In the genomic region with DNA sequence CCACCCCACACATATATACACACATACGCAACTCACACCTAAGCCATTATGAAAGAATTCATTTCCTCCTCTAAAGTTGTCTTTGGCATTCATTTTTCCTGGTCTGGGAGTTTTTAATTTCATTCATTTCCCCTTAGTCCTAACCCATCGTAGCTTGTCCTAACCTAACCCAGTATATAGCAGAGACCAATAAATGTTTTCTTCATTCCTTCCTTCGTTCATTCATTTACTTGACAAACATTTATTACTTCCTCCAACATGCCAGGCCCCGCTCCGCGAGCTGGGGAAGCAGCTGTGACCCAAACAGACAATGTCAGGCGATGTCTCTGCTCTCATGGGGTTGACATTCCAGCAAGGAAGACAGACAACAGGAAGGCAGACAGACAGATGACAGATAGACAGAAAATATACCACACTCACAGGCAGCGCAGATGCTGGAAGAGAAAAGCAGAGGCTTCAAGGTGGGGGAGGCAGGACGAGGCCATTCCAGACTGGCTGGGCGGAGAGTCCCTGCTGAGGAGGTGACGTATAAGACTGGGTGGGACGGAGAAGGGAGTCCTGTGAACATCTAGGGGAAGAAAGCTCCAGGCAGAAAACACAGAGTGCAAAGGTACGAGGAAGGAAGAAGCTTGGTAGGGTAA, we compare ENCODE assay signal across 19 cellular contexts. TPM values are rescaled to one million over a fixed set of nuclear protein-coding genes. Genes with fewer than 3 reads are reported as not detected.
DNase-seq lines count a peak whose midpoint lies in the region; ATAC-seq, FAIRE-seq and TF ChIP-seq lines count a peak whose summit lies in the region.
"Had no signal": no experiment of that assay in that cellular context is flagged by ENCODE, and none has a peak within 500 bp of the region (broad histone marks: within the 10 kb centered on the region; RNA-seq: fewer than 3 reads in every experiment).

No MANE protein-coding gene starts in this region.

- H3K36me3 ChIP-seq in astrocyte (ENCODE audit: insufficient read depth, low read length), result no peaks in the 10 kb centered on the region

- H3K79me2 ChIP-seq in astrocyte (ENCODE audit: insufficient read depth, low read length), result no peaks in the 10 kb centered on the region

- H3K27me3 ChIP-seq in astrocyte (ENCODE audit: insufficient read depth, low read length) (peaks cover 7% of the 10 kb centered on the region), foreskin keratinocyte (no peaks in the 10 kb centered on the region)

- peaks cover 2% of the 10 kb centered on the region for H3K36me3 Mint-ChIP-seq in astrocyte (ENCODE audit: low read depth, unreplicated experiment)
- H3K36me3 Mint-ChIP-seq in nephron progenitor cell (ENCODE audit: low read depth), result no peaks in the 10 kb centered on the region
- H3K36me3 Mint-ChIP-seq in activated CD8-positive, alpha-beta memory T cell treated with anti-CD3 and anti-CD28 coated beads, Interleukin-2, amount 10 ng/mL, durations not matched to agents 7 days and 5 days, result no peaks in the 10 kb centered on the region
- H3K36me3 Mint-ChIP-seq in activated T-cell treated with anti-CD3 and anti-CD28 coated beads, Interleukin-2, amount 50 U/mL, for 24 hours (ENCODE audit: low read depth), result no peaks in the 10 kb centered on the region
- H3K36me3 Mint-ChIP-seq: activated CD4-positive, alpha-beta memory T cell treated with anti-CD3 and anti-CD28 coated beads for 36 hours; immature natural killer cell had no signal

- H3K27me3 Mint-ChIP-seq in astrocyte (ENCODE audit: low read depth, unreplicated experiment), result peaks cover 6% of the 10 kb centered on the region
- peaks cover 4% of the 10 kb centered on the region for H3K27me3 Mint-ChIP-seq in nephron progenitor cell (ENCODE audit: low read depth, poor library complexity)
- H3K27me3 Mint-ChIP-seq in activated CD8-positive, alpha-beta memory T cell treated with anti-CD3 and anti-CD28 coated beads, Interleukin-2, amount 10 ng/mL, durations not matched to agents 7 days and 5 days, result peaks cover 26% of the 10 kb centered on the region
- peaks cover 20% of the 10 kb centered on the region for H3K27me3 Mint-ChIP-seq in activated T-cell treated with anti-CD3 and anti-CD28 coated beads, Interleukin-2, amount 50 U/mL, for 24 hours

- no peaks in the 10 kb centered on the region for H3K9me3 ChIP-seq in astrocyte (ENCODE audit: insufficient read depth, low read depth, low read length)

- peak overlapping the region; percentile 55 for H2AFZ ChIP-seq in astrocyte (ENCODE audit: low read depth, low read length)

- H4K20me1 ChIP-seq in astrocyte (ENCODE audit: insufficient read depth, low read length), result no peaks in the 10 kb centered on the region

- peak; percentile 82 for DNase-seq in AG08395 (ENCODE audit: low spot score)
- DNase-seq in astrocyte (ENCODE audit: low read depth), result peak; percentile 36
- DNase-seq in foreskin keratinocyte, result peak; percentile 73 to 77
- DNase-seq in nephron progenitor cell, result no peak
- DNase-seq in activated CD8-positive, alpha-beta memory T cell treated with anti-CD3 and anti-CD28 coated beads, Interleukin-2, amount 10 ng/mL, durations not matched to agents 7 days and 5 days, result no peak
- DNase-seq in D721Med (ENCODE audit: insufficient read length, low spot score), result no peak
- no peak for DNase-seq in activated T-cell treated with anti-CD3 and anti-CD28 coated beads, Interleukin-2, amount 50 U/mL, for 24 hours
- no peak for DNase-seq in NCI-H1048 (lab: John Stamatoyannopoulos, UW)
- DNase-seq: activated CD4-positive, alpha-beta memory T cell treated with anti-CD3 and anti-CD28 coated beads for 36 hours; amniotic stem cell; foreskin melanocyte; immature natural killer cell; KG1; NCI-H1417 treated with DMSO at 0.1 percent for 48 hours; NCI-H226; stimulated activated CD4-positive, alpha-beta T cell treated with anti-CD3 and anti-CD28 coated beads, Interleukin-2, amount 100 ng/mL, for 48 hours had no signal

- H3K27ac ChIP-seq in astrocyte (ENCODE audit: low read depth, low read length) (peak overlapping the region; percentile 61), foreskin keratinocyte (peak overlapping the region; percentile 61)
- H3K27ac ChIP-seq: SK-N-MC had no signal

- peak overlapping the region; percentile 58 for H3K4me2 ChIP-seq in astrocyte (ENCODE audit: low read length)

- H3K27ac Mint-ChIP-seq in astrocyte (ENCODE audit: unreplicated experiment) (peak overlapping the region; percentile 99), nephron progenitor cell (peak overlapping the region; percentile 53)
- no peak overlapping the region for H3K27ac Mint-ChIP-seq in activated CD8-positive, alpha-beta memory T cell treated with anti-CD3 and anti-CD28 coated beads, Interleukin-2, amount 10 ng/mL, durations not matched to agents 7 days and 5 days
- no peak overlapping the region for H3K27ac Mint-ChIP-seq in activated T-cell treated with anti-CD3 and anti-CD28 coated beads, Interleukin-2, amount 50 U/mL, for 24 hours
- H3K27ac Mint-ChIP-seq: activated CD4-positive, alpha-beta memory T cell treated with anti-CD3 and anti-CD28 coated beads for 36 hours; activated T-helper 1 cell treated with anti-CD3 and anti-CD28 coated beads, Interleukin-12 subunit alpha, Interleukin-12 subunit beta, Interleukin-2, Interleukin-4 antibody, amounts not matched to agents 30 ng/mL and 10 ng/mL and 1 ng/mL, durations not matched to agents 14 hours and 24 hours and 36 hours; immature natural killer cell had no signal

- H3K4me1 ChIP-seq in astrocyte (ENCODE audit: insufficient read depth, low read length), result peaks cover 21% of the 10 kb centered on the region
- H3K4me1 ChIP-seq in foreskin keratinocyte, result peaks cover 19% of the 10 kb centered on the region

- peak overlapping the region; percentile 61 for H3K9ac ChIP-seq in astrocyte (ENCODE audit: low read length)

- CTCF ChIA-PET in activated CD8-positive, alpha-beta memory T cell treated with anti-CD3 and anti-CD28 coated beads, Interleukin-2, amount 10 ng/mL, durations not matched to agents 7 days and 5 days (lab: Charles Lee), result no interaction called here

- TF ChIP-seq CTCF in astrocyte (IDR thresholded peaks at IDR 0.05; ENCODE audit: insufficient read depth, low read depth, low read length), result no peak
- no peak for TF ChIP-seq CTCF in foreskin keratinocyte (conservative IDR thresholded peaks at IDR 0.05)
- TF ChIP-seq CTCF in nephron progenitor cell (IDR thresholded peaks at IDR 0.05), result no peak
- TF ChIP-seq CTCF in D721Med (IDR thresholded peaks at IDR 0.05; ENCODE audit: insufficient read depth, missing control alignments), result no peak

- peaks cover 4% of the 10 kb centered on the region for H3K9me3 Mint-ChIP-seq in astrocyte (ENCODE audit: unreplicated experiment)
- no peaks in the 10 kb centered on the region for H3K9me3 Mint-ChIP-seq in nephron progenitor cell
- no peaks in the 10 kb centered on the region for H3K9me3 Mint-ChIP-seq in activated CD8-positive, alpha-beta memory T cell treated with anti-CD3 and anti-CD28 coated beads, Interleukin-2, amount 10 ng/mL, durations not matched to agents 7 days and 5 days (ENCODE audit: low read depth)
- H3K9me3 Mint-ChIP-seq in activated T-cell treated with anti-CD3 and anti-CD28 coated beads, Interleukin-2, amount 50 U/mL, for 24 hours, result no peaks in the 10 kb centered on the region
- H3K9me3 Mint-ChIP-seq: activated CD4-positive, alpha-beta memory T cell treated with anti-CD3 and anti-CD28 coated beads for 36 hours; activated T-helper 1 cell treated with anti-CD3 and anti-CD28 coated beads, Interleukin-12 subunit alpha, Interleukin-12 subunit beta, Interleukin-2, Interleukin-4 antibody, amounts not matched to agents 30 ng/mL and 10 ng/mL and 1 ng/mL, durations not matched to agents 14 hours and 24 hours and 36 hours; immature natural killer cell had no signal

- FAIRE-seq in astrocyte (lab: Jason Lieb, UNC), result no peak
- FAIRE-seq in D721Med (lab: Jason Lieb, UNC), result no peak

- H3K4me1 Mint-ChIP-seq in astrocyte (ENCODE audit: low read depth, unreplicated experiment) (peaks cover 35% of the 10 kb centered on the region), nephron progenitor cell (peaks cover 41% of the 10 kb centered on the region)
- no peaks in the 10 kb centered on the region for H3K4me1 Mint-ChIP-seq in activated CD8-positive, alpha-beta memory T cell treated with anti-CD3 and anti-CD28 coated beads, Interleukin-2, amount 10 ng/mL, durations not matched to agents 7 days and 5 days
- no peaks in the 10 kb centered on the region for H3K4me1 Mint-ChIP-seq in activated T-cell treated with anti-CD3 and anti-CD28 coated beads, Interleukin-2, amount 50 U/mL, for 24 hours (ENCODE audit: low read depth)
- H3K4me1 Mint-ChIP-seq: immature natural killer cell had no signal

- ATAC-seq in foreskin keratinocyte, result no peak
- no peak for ATAC-seq in activated CD8-positive, alpha-beta memory T cell treated with anti-CD3 and anti-CD28 coated beads, Interleukin-2, amount 10 ng/mL, durations not matched to agents 7 days and 5 days
- ATAC-seq: HCT116 had no signal

- H3K4me3 Mint-ChIP-seq in astrocyte (ENCODE audit: unreplicated experiment) (peak overlapping the region; percentile 72), nephron progenitor cell (peak overlapping the region; percentile 6)
- H3K4me3 Mint-ChIP-seq in activated CD8-positive, alpha-beta memory T cell treated with anti-CD3 and anti-CD28 coated beads, Interleukin-2, amount 10 ng/mL, durations not matched to agents 7 days and 5 days, result no peak overlapping the region
- no peak overlapping the region for H3K4me3 Mint-ChIP-seq in activated T-cell treated with anti-CD3 and anti-CD28 coated beads, Interleukin-2, amount 50 U/mL, for 24 hours
- H3K4me3 Mint-ChIP-seq: activated CD4-positive, alpha-beta memory T cell treated with anti-CD3 and anti-CD28 coated beads for 36 hours; activated T-helper 1 cell treated with anti-CD3 and anti-CD28 coated beads, Interleukin-12 subunit alpha, Interleukin-12 subunit beta, Interleukin-2, Interleukin-4 antibody, amounts not matched to agents 30 ng/mL and 10 ng/mL and 1 ng/mL, durations not matched to agents 14 hours and 24 hours and 36 hours; immature natural killer cell had no signal

- H3K4me3 ChIP-seq in astrocyte (ENCODE audit: insufficient read depth, low read depth, low read length), result no peak overlapping the region
- H3K4me3 ChIP-seq: SK-N-MC had no signal

RNA-seq across cellular contexts. Expression of gene SIRPA, which starts 33.7 kb away (rescaled TPM):
- total RNA-seq in astrocyte (35.5 and 52.4 TPM in 2 replicates), foreskin keratinocyte (26.8 and 35.1 TPM in 2 replicates)
- 24.1 and 28.7 TPM in 2 replicates for polyA plus RNA-seq in foreskin keratinocyte
- not detected for total RNA-seq in activated CD8-positive, alpha-beta memory T cell treated with anti-CD3 and anti-CD28 coated beads, Interleukin-2, amount 10 ng/mL, durations not matched to agents 7 days and 5 days
- total RNA-seq: activated CD4-positive, alpha-beta memory T cell treated with anti-CD3 and anti-CD28 coated beads for 36 hours; activated T-helper 1 cell treated with anti-CD3 and anti-CD28 coated beads, Interleukin-12 subunit alpha, Interleukin-12 subunit beta, Interleukin-2, Interleukin-4 antibody, amounts not matched to agents 30 ng/mL and 10 ng/mL and 1 ng/mL, durations not matched to agents 14 hours and 24 hours and 36 hours had no signal

Comparison
In these comparisons a context has a peak if more than half of its experiments do, and no peak if none do; other contexts are left out.
1. DNase-seq: peak in AG08395 (single experiment), astrocyte (single experiment) and foreskin keratinocyte (2 of 2); none in nephron progenitor cell (single experiment), activated CD8-positive, alpha-beta memory T cell treated with anti-CD3 and anti-CD28 coated beads, Interleukin-2, amount 10 ng/mL, durations not matched to agents 7 days and 5 days (single experiment), D721Med (single experiment), activated T-cell treated with anti-CD3 and anti-CD28 coated beads, Interleukin-2, amount 50 U/mL, for 24 hours (single experiment) and NCI-H1048 (single experiment).
2. H3K27ac Mint-ChIP-seq: peak in astrocyte (single experiment) and nephron progenitor cell (single experiment); none in activated CD8-positive, alpha-beta memory T cell treated with anti-CD3 and anti-CD28 coated beads, Interleukin-2, amount 10 ng/mL, durations not matched to agents 7 days and 5 days (single experiment) and activated T-cell treated with anti-CD3 and anti-CD28 coated beads, Interleukin-2, amount 50 U/mL, for 24 hours (single experiment).
3. H3K4me3 Mint-ChIP-seq: peak in astrocyte (single experiment) and nephron progenitor cell (single experiment); none in activated CD8-positive, alpha-beta memory T cell treated with anti-CD3 and anti-CD28 coated beads, Interleukin-2, amount 10 ng/mL, durations not matched to agents 7 days and 5 days (single experiment) and activated T-cell treated with anti-CD3 and anti-CD28 coated beads, Interleukin-2, amount 50 U/mL, for 24 hours (single experiment).
4. RNA of gene SIRPA, which starts 33.7 kb away (total RNA-seq): 35.5 to 52.4 TPM in astrocyte and 26.8 to 35.1 TPM in foreskin keratinocyte; not detected in activated CD8-positive, alpha-beta memory T cell treated with anti-CD3 and anti-CD28 coated beads, Interleukin-2, amount 10 ng/mL, durations not matched to agents 7 days and 5 days; every median in the first group is over 10 times any median in the second.